ENCODE assay signal across 23 cellular contexts in genomic region chr15:97972366-97972765, GRCh38.
"Had no signal": no experiment of that assay in that cellular context is flagged by ENCODE, and none has a peak within 500 bp of the region (broad histone marks: within the 10 kb centered on the region; RNA-seq: fewer than 3 reads in every experiment).

No MANE protein-coding gene starts in this region.

- H3K9me3 ChIP-seq: body of pancreas, esophagus squamous epithelium, gastroesophageal sphincter, spleen, testis, upper lobe of left lung had no signal

- H3K9me3 Mint-ChIP-seq: activated naive CD4-positive, alpha-beta T cell treated with anti-CD3 and anti-CD28 coated beads, Interleukin-2, amount 50 U/mL, for 24 hours; naive thymus-derived CD8-positive, alpha-beta T cell; neural progenitor cell had no signal

- H3K36me3 ChIP-seq: neural progenitor cell, WERI-Rb-1 had no signal

- ATAC-seq: body of pancreas; effector memory CD8-positive, alpha-beta T cell; gastroesophageal sphincter; left lobe of liver; naive thymus-derived CD8-positive, alpha-beta T cell had no signal

- H3K4me3 Mint-ChIP-seq: activated naive CD4-positive, alpha-beta T cell treated with anti-CD3 and anti-CD28 coated beads, Interleukin-2, amount 50 U/mL, for 24 hours; effector memory CD8-positive, alpha-beta T cell; naive thymus-derived CD8-positive, alpha-beta T cell; neural progenitor cell had no signal

- H3K27ac ChIP-seq: body of pancreas, esophagus squamous epithelium, neural progenitor cell, spleen, testis, upper lobe of left lung, WERI-Rb-1 had no signal

- H3K4me3 ChIP-seq: body of pancreas, dorsolateral prefrontal cortex, esophagus squamous epithelium, gastroesophageal sphincter, lung, neural progenitor cell, spleen, testis, upper lobe of left lung had no signal

- DNase-seq: activated CD4-positive, CD25-positive, alpha-beta regulatory T cell treated with anti-CD3 and anti-CD28 coated beads, Interleukin-2, amount 50 U/mL, for 72 hours; activated gamma-delta T cell treated with Interleukin-2 at 50 U/mL for 16 hours; activated T-cell treated with anti-CD3 and anti-CD28 coated beads, Interleukin-2, amount 50 U/mL, for 1 hour; anterior cingulate cortex; body of pancreas; effector memory CD8-positive, alpha-beta T cell; esophagus squamous epithelium; naive thymus-derived CD8-positive, alpha-beta T cell; retina; spleen; stimulated activated CD4-positive, alpha-beta T cell treated with anti-CD3 and anti-CD28 coated beads, Interleukin-4, amount 100 ng/mL, for 1 hour; stimulated activated naive CD4-positive, alpha-beta T cell; T-helper 1 cell; testis; upper lobe of left lung; WERI-Rb-1 had no signal

- H3K27me3 Mint-ChIP-seq: activated naive CD4-positive, alpha-beta T cell treated with anti-CD3 and anti-CD28 coated beads, Interleukin-2, amount 50 U/mL, for 24 hours; effector memory CD8-positive, alpha-beta T cell; naive thymus-derived CD8-positive, alpha-beta T cell; progenitor cell of endocrine pancreas had no signal

- H3K27ac Mint-ChIP-seq: activated naive CD4-positive, alpha-beta T cell treated with anti-CD3 and anti-CD28 coated beads, Interleukin-2, amount 50 U/mL, for 24 hours; effector memory CD8-positive, alpha-beta T cell; naive thymus-derived CD8-positive, alpha-beta T cell; neural progenitor cell; progenitor cell of endocrine pancreas had no signal

- H3K27me3 ChIP-seq: body of pancreas, dorsolateral prefrontal cortex, esophagus squamous epithelium, gastroesophageal sphincter, neural progenitor cell, spleen, testis, upper lobe of left lung had no signal

- H3K4me1 Mint-ChIP-seq: activated naive CD4-positive, alpha-beta T cell treated with anti-CD3 and anti-CD28 coated beads, Interleukin-2, amount 50 U/mL, for 24 hours; naive thymus-derived CD8-positive, alpha-beta T cell; neural progenitor cell had no signal

- H3K4me1 ChIP-seq: neural progenitor cell, spleen, testis, upper lobe of left lung had no signal
